Comparison of ENCODE assay signal across 33 cellular contexts in the genomic region with DNA sequence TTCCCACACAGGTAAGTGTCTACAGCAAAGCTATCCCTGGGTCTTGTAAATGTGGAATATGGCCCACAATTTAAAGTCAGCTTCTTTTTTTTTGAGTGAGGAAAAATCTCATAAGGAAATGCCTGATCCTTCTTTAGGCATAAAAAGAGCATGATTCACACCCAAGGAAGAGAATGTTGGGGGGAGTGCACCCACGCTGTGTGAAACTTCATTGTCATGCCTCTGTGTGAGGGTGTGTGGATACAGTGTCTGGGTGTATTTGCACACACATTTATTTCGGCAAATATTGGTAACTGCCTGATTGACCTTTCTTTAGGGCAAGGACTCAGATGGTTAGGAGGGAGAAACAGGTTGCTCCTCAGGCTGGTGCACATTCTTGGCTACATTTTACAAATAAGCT.
DNase-seq lines count a peak whose midpoint lies in the region; ATAC-seq and FAIRE-seq lines count a peak whose summit lies in the region.
"Had no signal": no experiment of that assay in that cellular context is flagged by ENCODE, and none has a peak within 500 bp of the region (broad histone marks: within the 10 kb centered on the region; RNA-seq: fewer than 3 reads in every experiment).

No MANE protein-coding gene starts in this region.

- peak; percentile 72 for FAIRE-seq in HTR-8/SVneo (lab: Jason Lieb, UNC)
- FAIRE-seq: A204.1, A549, D721Med had no signal

- H3K4me1 Mint-ChIP-seq in activated T-helper 2 cell treated with anti-CD3 and anti-CD28 coated beads, Interferon-gamma antibody, Interleukin-2, Interleukin-4, amounts not matched to agents 10 μg/mL and 5 μg/mL and 100 μg/mL, durations not matched to agents 14 hours and 24 hours and 36 hours (ENCODE audit: low read depth) = no peaks in the 10 kb centered on the region
- H3K4me1 Mint-ChIP-seq: B cell; CD14-positive monocyte; CD4-positive, alpha-beta memory T cell; CD4-positive, CD25-positive, alpha-beta regulatory T cell; CD8-positive, alpha-beta memory T cell had no signal

- no peak overlapping the region for H3K4me3 Mint-ChIP-seq in activated T-helper 2 cell treated with anti-CD3 and anti-CD28 coated beads, Interferon-gamma antibody, Interleukin-2, Interleukin-4, amounts not matched to agents 10 μg/mL and 5 μg/mL and 100 μg/mL, durations not matched to agents 14 hours and 24 hours and 36 hours (ENCODE audit: low read depth)
- H3K4me3 Mint-ChIP-seq: B cell; CD4-positive, alpha-beta memory T cell; CD4-positive, alpha-beta T cell; CD4-positive, CD25-positive, alpha-beta regulatory T cell; CD8-positive, alpha-beta memory T cell; CD8-positive, alpha-beta T cell had no signal

- H3K9me3 Mint-ChIP-seq in activated T-helper 2 cell treated with anti-CD3 and anti-CD28 coated beads, Interferon-gamma antibody, Interleukin-2, Interleukin-4, amounts not matched to agents 10 μg/mL and 5 μg/mL and 100 μg/mL, durations not matched to agents 14 hours and 24 hours and 36 hours = no peaks in the 10 kb centered on the region
- H3K9me3 Mint-ChIP-seq in activated naive CD4-positive, alpha-beta T cell treated with anti-CD3 and anti-CD28 coated beads, Interleukin-2, amount 50 U/mL, for 72 hours = peaks cover 6 to 13% of the 10 kb centered on the region in 2 donors
- H3K9me3 Mint-ChIP-seq: CD8-positive, alpha-beta T cell had no signal

- ATAC-seq in HG03565 (IDR thresholded peaks at IDR 0.05; ENCODE audit: unreplicated experiment) = no peak
- ATAC-seq in activated naive CD4-positive, alpha-beta T cell treated with anti-CD3 and anti-CD28 coated beads, Interleukin-2, amount 50 U/mL, for 72 hours = no peak
- ATAC-seq: A549; CD8-positive, alpha-beta T cell had no signal

- intact Hi-C loops in head of caudate nucleus (cut with DNase I) = no loop called here
- intact Hi-C loops in activated T-helper 2 cell treated with anti-CD3 and anti-CD28 coated beads, Interferon-gamma antibody, Interleukin-2, Interleukin-4, amounts not matched to agents 10 μg/mL and 5 μg/mL and 100 μg/mL, durations not matched to agents 14 hours and 24 hours and 36 hours (cut with micrococcal nuclease) = no loop called here

- no peak for DNase-seq in HTR-8/SVneo (ENCODE audit: insufficient read length, low spot score)
- peak in 31 of 42 donors; percentile 11 to 75 (median 35) for DNase-seq in head of caudate nucleus
- peak; percentile 20 for DNase-seq in inferior parietal cortex (ENCODE audit: extremely low spot score)
- DNase-seq in superior temporal gyrus (ENCODE audit: extremely low spot score) = peak; percentile 38
- DNase-seq in activated T-helper 2 cell treated with anti-CD3 and anti-CD28 coated beads, Interferon-gamma antibody, Interleukin-2, Interleukin-4, amounts not matched to agents 10 μg/mL and 5 μg/mL and 100 μg/mL, durations not matched to agents 14 hours and 24 hours and 36 hours (ENCODE audit: low spot score) = no peak
- no peak for DNase-seq in activated naive CD4-positive, alpha-beta T cell treated with anti-CD3 and anti-CD28 coated beads, Interleukin-2, amount 50 U/mL, for 72 hours (ENCODE audit: low spot score in 2 of 2)
- no peak for DNase-seq in NCI-H748 (lab: John Stamatoyannopoulos, UW; ENCODE audit: unreplicated experiment)
- DNase-seq: 8988T; ACHN; AML-193; BE2C; C1 segment of cervical spinal cord; Caco-2; Calu3; CD4-positive, alpha-beta memory T cell; CD4-positive, alpha-beta T cell; CD4-positive, CD25-positive, alpha-beta regulatory T cell; CD8-positive, alpha-beta memory T cell; CD8-positive, alpha-beta T cell; COR-L47; DMS 273 treated with DMSO at 0.1 percent for 48 hours; DMS153; DMS53; DMS79; DMS79 treated with DMSO at 0.1 percent for 48 hours; DND-41; EL had no signal

- H3K36me3 Mint-ChIP-seq in activated T-helper 2 cell treated with anti-CD3 and anti-CD28 coated beads, Interferon-gamma antibody, Interleukin-2, Interleukin-4, amounts not matched to agents 10 μg/mL and 5 μg/mL and 100 μg/mL, durations not matched to agents 14 hours and 24 hours and 36 hours (ENCODE audit: low read depth) = no peaks in the 10 kb centered on the region
- H3K36me3 Mint-ChIP-seq in activated naive CD4-positive, alpha-beta T cell treated with anti-CD3 and anti-CD28 coated beads, Interleukin-2, amount 50 U/mL, for 72 hours = no peaks in the 10 kb centered on the region
- H3K36me3 Mint-ChIP-seq: CD14-positive monocyte; CD4-positive, alpha-beta memory T cell; CD4-positive, CD25-positive, alpha-beta regulatory T cell; CD8-positive, alpha-beta memory T cell; CD8-positive, alpha-beta T cell had no signal

- no peak overlapping the region for H3K27ac Mint-ChIP-seq in activated T-helper 2 cell treated with anti-CD3 and anti-CD28 coated beads, Interferon-gamma antibody, Interleukin-2, Interleukin-4, amounts not matched to agents 10 μg/mL and 5 μg/mL and 100 μg/mL, durations not matched to agents 14 hours and 24 hours and 36 hours
- H3K27ac Mint-ChIP-seq in activated naive CD4-positive, alpha-beta T cell treated with anti-CD3 and anti-CD28 coated beads, Interleukin-2, amount 50 U/mL, for 72 hours = no peak overlapping the region
- H3K27ac Mint-ChIP-seq: B cell; CD14-positive monocyte; CD4-positive, alpha-beta memory T cell; CD4-positive, alpha-beta T cell; CD4-positive, CD25-positive, alpha-beta regulatory T cell; CD8-positive, alpha-beta memory T cell; CD8-positive, alpha-beta T cell had no signal

- H3K27me3 Mint-ChIP-seq in activated T-helper 2 cell treated with anti-CD3 and anti-CD28 coated beads, Interferon-gamma antibody, Interleukin-2, Interleukin-4, amounts not matched to agents 10 μg/mL and 5 μg/mL and 100 μg/mL, durations not matched to agents 14 hours and 24 hours and 36 hours (ENCODE audit: low read depth) = no peaks in the 10 kb centered on the region
- H3K27me3 Mint-ChIP-seq: B cell; CD4-positive, alpha-beta memory T cell; CD4-positive, CD25-positive, alpha-beta regulatory T cell had no signal

Comparison
In these comparisons a context has a peak if more than half of its experiments do, and no peak if none do; other contexts are left out.
1. DNase-seq: peak in head of caudate nucleus (31 of 42), inferior parietal cortex (single experiment) and superior temporal gyrus (single experiment); none in HTR-8/SVneo (single experiment), activated T-helper 2 cell treated with anti-CD3 and anti-CD28 coated beads, Interferon-gamma antibody, Interleukin-2, Interleukin-4, amounts not matched to agents 10 μg/mL and 5 μg/mL and 100 μg/mL, durations not matched to agents 14 hours and 24 hours and 36 hours (single experiment), activated naive CD4-positive, alpha-beta T cell treated with anti-CD3 and anti-CD28 coated beads, Interleukin-2, amount 50 U/mL, for 72 hours (0 of 2) and NCI-H748 (single experiment).